Comparison of ENCODE assay signal across 9 cellular contexts in the genomic region with DNA sequence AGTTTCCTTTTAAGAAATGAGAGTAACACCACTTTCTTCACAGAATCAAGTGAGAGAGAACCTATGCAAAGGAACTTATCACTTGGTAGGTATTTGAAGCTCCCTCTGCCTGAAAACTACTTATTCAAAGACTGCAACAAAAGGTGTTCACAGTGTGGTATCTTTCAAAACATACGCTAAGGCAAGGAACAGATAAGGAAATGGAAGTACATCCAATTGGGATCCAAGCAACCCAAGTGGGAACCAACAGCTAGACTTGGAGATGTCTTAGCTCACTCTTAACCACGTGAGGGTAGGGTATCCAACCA. TPM values are rescaled to one million over a fixed set of nuclear protein-coding genes. Genes with fewer than 3 reads are reported as not detected.
DNase-seq lines count a peak whose midpoint lies in the region; TF ChIP-seq lines count a peak whose summit lies in the region.
"Had no signal": no experiment of that assay in that cellular context is flagged by ENCODE, and none has a peak within 500 bp of the region (broad histone marks: within the 10 kb centered on the region; RNA-seq: fewer than 3 reads in every experiment).

No MANE protein-coding gene starts in this region.

- CTCF ChIA-PET in OCI-LY7 (lab: Charles Lee; ENCODE audit: unreplicated experiment) = no interaction called here

- peak overlapping the region; percentile 93 for H3K4me2 ChIP-seq in OCI-LY7 (ENCODE audit: low read length)

- H3K4me3 ChIP-seq in GM12875 (ENCODE audit: low read depth, low read length) = peak overlapping the region; percentile 55
- H3K4me3 ChIP-seq in OCI-LY7 (ENCODE audit: low read depth, low read length, poor library complexity, severe bottlenecking) = peak overlapping the region; percentile 75
- peak overlapping the region; percentile 62 for H3K4me3 ChIP-seq in epithelial cell of proximal tubule (ENCODE audit: low read depth, low read length)

- peak overlapping the region; percentile 22; the same call in 1 of the 2 replicates for H2AFZ ChIP-seq in OCI-LY7 (ENCODE audit: low read length)

- H3K36me3 ChIP-seq in OCI-LY7 (ENCODE audit: insufficient read depth, low read length) = no peaks in the 10 kb centered on the region
- H3K36me3 ChIP-seq: ascending aorta had no signal

- intact Hi-C loops in OCI-LY7 (cut with micrococcal nuclease; ENCODE audit: unreplicated experiment) = no loop called here

- no peaks in the 10 kb centered on the region for H4K20me1 ChIP-seq in OCI-LY7 (ENCODE audit: insufficient read depth, low read length)

- TF ChIP-seq CTCF in GM12875 (IDR thresholded peaks at IDR 0.05; ENCODE audit: borderline replicate concordance, insufficient read depth, low read depth, low read length) (no peak), OCI-LY7 (conservative IDR thresholded peaks at IDR 0.05; ENCODE audit: low read length) (no peak), epithelial cell of proximal tubule (conservative IDR thresholded peaks at IDR 0.05; ENCODE audit: low read depth, low read length) (no peak)

- DNase-seq in OCI-LY7 (ENCODE audit: low spot score) (no peak), epithelial cell of proximal tubule (ENCODE audit: low read depth) (no peak), renal cortical epithelial cell (ENCODE audit: low read depth) (peak; percentile 18), NCI-H446 (lab: John Stamatoyannopoulos, UW) (no peak), UCSD-AML1 (lab: John Stamatoyannopoulos, UW; ENCODE audit: unreplicated experiment) (no peak)
- DNase-seq in effector CD8-positive, alpha-beta T cell (lab: John Stamatoyannopoulos, UW) = no peak
- no peak for DNase-seq in activated CD4-positive, CD25-positive, alpha-beta regulatory T cell treated with anti-CD3 and anti-CD28 coated beads, Interleukin-2, amount 50 U/mL, for 72 hours

- no peak overlapping the region for H3K27ac ChIP-seq in OCI-LY7 (ENCODE audit: low read depth, low read length, poor library complexity, severe bottlenecking)
- H3K27ac ChIP-seq: ascending aorta had no signal

- POLR2A ChIA-PET in OCI-LY7 (lab: Charles Lee) = interaction anchor here (0.6 kb wide), 1 partner anchor 25 kb away, joined by 3 read pairs; no protein-coding TSS in a partner anchor

- no peaks in the 10 kb centered on the region for H3K9me2 ChIP-seq in OCI-LY7 (ENCODE audit: insufficient read depth, low read length)

- no peaks in the 10 kb centered on the region for H3K79me2 ChIP-seq in OCI-LY7 (ENCODE audit: insufficient read depth, low read depth, low read length)

- BruUV-seq in OCI-LY7 (replicated peaks; lab: Mats Ljungman, UMichigan) = no TSS peak

- no peaks in the 10 kb centered on the region for H3K9me3 ChIP-seq in OCI-LY7 (ENCODE audit: low read length)
- H3K9me3 ChIP-seq: ascending aorta had no signal

- H3K4me1 ChIP-seq in OCI-LY7 (ENCODE audit: insufficient read depth, low read length, poor library complexity, severe bottlenecking) = peaks cover 14% of the 10 kb centered on the region

RNA-seq across cellular contexts. Expression of a gene that starts 0.4 kb away (rescaled TPM):
- 0.18 and 0.19 TPM in 2 replicates for total RNA-seq in OCI-LY7 (2014; rRNA removed; shearing (Covaris generic))
- total RNA-seq in OCI-LY7 (2022) = 0.40 and 1.1 TPM in 2 replicates
- total RNA-seq in epithelial cell of proximal tubule = 0.43 and 1.7 TPM in 2 replicates
- total RNA-seq in renal cortical epithelial cell = 0.17 and 0.89 TPM in 2 replicates
